23 cellular contexts compared by ENCODE assay signal in genomic region chr6:132893772-132894490, GRCh38.
DNase-seq lines count a peak whose midpoint lies in the region; ATAC-seq, FAIRE-seq and TF ChIP-seq lines count a peak whose summit lies in the region.
"Had no signal": no experiment of that assay in that cellular context is flagged by ENCODE, and none has a peak within 500 bp of the region (broad histone marks: within the 10 kb centered on the region; RNA-seq: fewer than 3 reads in every experiment).

No MANE protein-coding gene starts in this region.

- in situ Hi-C loops in GM12878 (cut with MboI) = no loop called here

- WGBS in GM12878 (ENCODE audit: insufficient coverage, insufficient replicate concordance, low lambda C conversion rate, missing lambda C conversion rate) = 53% methylated on average over 8 of the region's 8 CpGs
- WGBS in ovary, 3 donors = 76 to 84% (median 81%) methylated on average over 8 of the region's 8 CpGs

- no peaks in the 10 kb centered on the region for H3K79me2 ChIP-seq in GM12878 (ENCODE audit: control insufficient read depth, insufficient read depth, low read length)

- no peak for FAIRE-seq in GM12878 (lab: Jason Lieb, UNC)
- FAIRE-seq: D721Med, H54, HepG2 had no signal

- H3K9me3 ChIP-seq in GM12878 (replicated peaks; ENCODE audit: control insufficient read depth, insufficient read depth, low read length) (no peaks in the 10 kb centered on the region), ovary (no peaks in the 10 kb centered on the region)

- POLR2A ChIA-PET in GM12878 (lab: Charles Lee) = no interaction called here

- BruUV-seq in GM12878 (replicated peaks; lab: Mats Ljungman, UMichigan) = no TSS peak

- ATAC-seq in GM12878 = peak; percentile 27; the same call in 2 of the 3 replicates
- ATAC-seq: HepG2, PC-3 had no signal

- no peak overlapping the region for H3K27ac Mint-ChIP-seq in activated T-helper 2 cell treated with anti-CD3 and anti-CD28 coated beads, Interferon-gamma antibody, Interleukin-2, Interleukin-4, amounts not matched to agents 10 μg/mL and 5 μg/mL and 100 μg/mL, durations not matched to agents 14 hours and 24 hours and 36 hours
- H3K27ac Mint-ChIP-seq: CD8-positive, alpha-beta memory T cell had no signal

- H4K20me1 ChIP-seq in GM12878 (ENCODE audit: control insufficient read depth, insufficient read depth) = no peaks in the 10 kb centered on the region
- H4K20me1 ChIP-seq: BLaER1 treated with 17β-estradiol and CSF1 and Interleukin-3, amounts not matched to agents 10 nM and 100 nM had no signal

- CTCF ChIA-PET in GM12878 (lab: Yijun Ruan, JAX) = interaction anchor here (1.3 kb wide), 1 partner anchor 22 kb away, joined by 3 read pairs; no protein-coding TSS in a partner anchor

- H3K4me1 Mint-ChIP-seq in activated T-helper 2 cell treated with anti-CD3 and anti-CD28 coated beads, Interferon-gamma antibody, Interleukin-2, Interleukin-4, amounts not matched to agents 10 μg/mL and 5 μg/mL and 100 μg/mL, durations not matched to agents 14 hours and 24 hours and 36 hours (ENCODE audit: low read depth) = no peaks in the 10 kb centered on the region
- H3K4me1 Mint-ChIP-seq: CD8-positive, alpha-beta memory T cell had no signal

- no peaks in the 10 kb centered on the region for H3K36me3 Mint-ChIP-seq in activated T-helper 2 cell treated with anti-CD3 and anti-CD28 coated beads, Interferon-gamma antibody, Interleukin-2, Interleukin-4, amounts not matched to agents 10 μg/mL and 5 μg/mL and 100 μg/mL, durations not matched to agents 14 hours and 24 hours and 36 hours (ENCODE audit: low read depth)
- H3K36me3 Mint-ChIP-seq: CD8-positive, alpha-beta memory T cell had no signal

- intact Hi-C loops in GM12878 (cut with micrococcal nuclease; ENCODE audit: unreplicated experiment) (no loop called here), ovary (cut with DNase I) (no loop called here)
- intact Hi-C loops in activated T-helper 2 cell treated with anti-CD3 and anti-CD28 coated beads, Interferon-gamma antibody, Interleukin-2, Interleukin-4, amounts not matched to agents 10 μg/mL and 5 μg/mL and 100 μg/mL, durations not matched to agents 14 hours and 24 hours and 36 hours (cut with micrococcal nuclease) = no loop called here

- H3K4me3 ChIP-seq in HFF-Myc (replicated peaks; ENCODE audit: low read depth, low read length) = no peak overlapping the region
- no peak overlapping the region for H3K4me3 ChIP-seq in GM12878
- no peak overlapping the region for H3K4me3 ChIP-seq in ovary
- H3K4me3 ChIP-seq: BLaER1 treated with 17β-estradiol and CSF1 and Interleukin-3, amounts not matched to agents 10 nM and 100 nM had no signal

- SMC1A ChIA-PET in GM12878 (lab: Charles Lee; ENCODE audit: uncharacterized antibody, unreplicated experiment) = interaction anchor here (0.8 to 1.1 kb wide), 2 partner anchors 63 to 80 kb away, joined by 3 read pairs; no protein-coding TSS in a partner anchor

- no peak for TF ChIP-seq POLR2A in GM12878 (IDR thresholded peaks at IDR 0.05; ENCODE audit: low read depth, low read length)
- no peak for TF ChIP-seq POLR2A in ovary (IDR thresholded peaks at IDR 0.05)

- H2AFZ ChIP-seq in GM12878 (ENCODE audit: control insufficient read depth, low read depth, low read length) = no peak overlapping the region

- H3K4me3 Mint-ChIP-seq in activated T-helper 2 cell treated with anti-CD3 and anti-CD28 coated beads, Interferon-gamma antibody, Interleukin-2, Interleukin-4, amounts not matched to agents 10 μg/mL and 5 μg/mL and 100 μg/mL, durations not matched to agents 14 hours and 24 hours and 36 hours (ENCODE audit: low read depth) = no peak overlapping the region
- H3K4me3 Mint-ChIP-seq: CD8-positive, alpha-beta memory T cell had no signal

- no peaks in the 10 kb centered on the region for H3K36me3 ChIP-seq in GM12878 (ENCODE audit: control insufficient read depth in 2 of 2, insufficient read depth in 2 of 2, low read length in 1 of 2)
- H3K36me3 ChIP-seq in ovary = no peaks in the 10 kb centered on the region
- H3K36me3 ChIP-seq: BLaER1 treated with 17β-estradiol and CSF1 and Interleukin-3, amounts not matched to agents 10 nM and 100 nM had no signal

- H3K27me3 ChIP-seq in GM12878 (replicated peaks in 1 of 2; ENCODE audit: control insufficient read depth in 2 of 2, insufficient read depth in 2 of 2, low read length in 1 of 2) (no peaks in the 10 kb centered on the region), ovary (no peaks in the 10 kb centered on the region)
- H3K27me3 ChIP-seq: BLaER1 treated with 17β-estradiol and CSF1 and Interleukin-3, amounts not matched to agents 10 nM and 100 nM had no signal

- H3K9me3 Mint-ChIP-seq in activated T-helper 2 cell treated with anti-CD3 and anti-CD28 coated beads, Interferon-gamma antibody, Interleukin-2, Interleukin-4, amounts not matched to agents 10 μg/mL and 5 μg/mL and 100 μg/mL, durations not matched to agents 14 hours and 24 hours and 36 hours = no peaks in the 10 kb centered on the region
- H3K9me3 Mint-ChIP-seq: CD8-positive, alpha-beta memory T cell had no signal

- DNase-seq in HFF-Myc (ENCODE audit: extremely low read depth, low read depth) = peak; percentile 2
- DNase-seq in NCI-H526 treated with DMSO at 0.1 percent for 48 hours (lab: John Stamatoyannopoulos, UW) = peak; percentile 82
- no peak for DNase-seq in GM12878 (ENCODE audit: low read depth, low spot score)
- no peak for DNase-seq in activated T-helper 2 cell treated with anti-CD3 and anti-CD28 coated beads, Interferon-gamma antibody, Interleukin-2, Interleukin-4, amounts not matched to agents 10 μg/mL and 5 μg/mL and 100 μg/mL, durations not matched to agents 14 hours and 24 hours and 36 hours (ENCODE audit: low spot score)
- DNase-seq in HK-2 (ENCODE audit: unreplicated experiment) = no peak
- DNase-seq in A172 (ENCODE audit: low spot score) = no peak
- no peak for DNase-seq in ovary
- DNase-seq: 8988T; CD8-positive, alpha-beta memory T cell; KG1; MV-4-11; NCI-H1417 treated with DMSO at 0.1 percent for 48 hours; NCI-H187 treated with DMSO at 0.1 percent for 48 hours; NCI-H2227 treated with DMSO at 0.1 percent for 48 hours; NCI-H510A treated with DMSO at 0.1 percent for 48 hours; PC-3; SIG-M5 had no signal

- no peak overlapping the region for H3K9ac ChIP-seq in GM12878 (ENCODE audit: control insufficient read depth, insufficient read depth, low read length)
- H3K9ac ChIP-seq: BLaER1 treated with 17β-estradiol and CSF1 and Interleukin-3, amounts not matched to agents 10 nM and 100 nM had no signal

- no peak overlapping the region for H3K4me2 ChIP-seq in GM12878 (ENCODE audit: control insufficient read depth, insufficient read depth)
- H3K4me2 ChIP-seq: BLaER1 treated with 17β-estradiol and CSF1 and Interleukin-3, amounts not matched to agents 10 nM and 100 nM had no signal

- peaks cover 10% of the 10 kb centered on the region for H3K27me3 Mint-ChIP-seq in activated T-helper 2 cell treated with anti-CD3 and anti-CD28 coated beads, Interferon-gamma antibody, Interleukin-2, Interleukin-4, amounts not matched to agents 10 μg/mL and 5 μg/mL and 100 μg/mL, durations not matched to agents 14 hours and 24 hours and 36 hours (ENCODE audit: low read depth)

- H3K4me1 ChIP-seq in GM12878 (ENCODE audit: control insufficient read depth, insufficient read depth, low read length) = no peaks in the 10 kb centered on the region
- H3K4me1 ChIP-seq in ovary (ENCODE audit: insufficient read depth) = no peaks in the 10 kb centered on the region
- H3K4me1 ChIP-seq: BLaER1 treated with 17β-estradiol and CSF1 and Interleukin-3, amounts not matched to agents 10 nM and 100 nM had no signal

- no peak for TF ChIP-seq CTCF in 22Rv1 (IDR thresholded peaks at IDR 0.05)
- TF ChIP-seq CTCF in HFF-Myc (IDR thresholded peaks at IDR 0.05; ENCODE audit: low read depth, low read length, missing control alignments) = no peak
- no peak for TF ChIP-seq CTCF in GM12878 (IDR thresholded peaks at IDR 0.05 in 2 of 3, conservative IDR thresholded peaks at IDR 0.05 in 1 of 3; ENCODE audit: control insufficient read depth in 2 of 3, extremely low read depth in 1 of 3, insufficient read depth in 1 of 3, low read depth in 3 of 3, low read length in 3 of 3)
- no peak for TF ChIP-seq CTCF in ovary (IDR thresholded peaks at IDR 0.05)

- TF ChIP-seq EP300 in GM12878 (IDR thresholded peaks at IDR 0.05; ENCODE audit: borderline replicate concordance in 1 of 2, control insufficient read depth in 1 of 2, low read depth in 2 of 2, low read length in 2 of 2) = no peak
- TF ChIP-seq EP300 in ovary (IDR thresholded peaks at IDR 0.05) = no peak

- RAD21 ChIA-PET in GM12878 (lab: Charles Lee; ENCODE audit: unreplicated experiment) = no interaction called here

- H3K27ac ChIP-seq in 22Rv1 (peak overlapping the region; percentile 64), GM12878 (ENCODE audit: control insufficient read depth, insufficient read depth) (no peak overlapping the region), ovary (no peak overlapping the region)
- H3K27ac ChIP-seq: BLaER1 treated with 17β-estradiol and CSF1 and Interleukin-3, amounts not matched to agents 10 nM and 100 nM; RWPE1 had no signal

- no peak for TF ChIP-seq RAD21 in GM12878 (IDR thresholded peaks at IDR 0.05; ENCODE audit: insufficient read depth, low read depth, low read length)

TF ChIP-seq in GM12878, 131 proteins besides CTCF, POLR2A, EP300 and RAD21:
- TF ChIP-seq DPF2 (IDR thresholded peaks at IDR 0.05) (no peak), PML (IDR thresholded peaks at IDR 0.05; ENCODE audit: low read length) (no peak), SREBF1 (IDR thresholded peaks at IDR 0.05; ENCODE audit: low read length) (no peak), MYB (IDR thresholded peaks at IDR 0.05; ENCODE audit: borderline replicate concordance, low read depth, low read length) (no peak), ELK1 (IDR thresholded peaks at IDR 0.05; ENCODE audit: low read depth, low read length) (no peak)

Comparison
In these comparisons a context has a peak if more than half of its experiments do, and no peak if none do; other contexts are left out.
1. DNase-seq: peak in HFF-Myc (single experiment) and NCI-H526 treated with DMSO at 0.1 percent for 48 hours (single experiment); none in GM12878 (single experiment), activated T-helper 2 cell treated with anti-CD3 and anti-CD28 coated beads, Interferon-gamma antibody, Interleukin-2, Interleukin-4, amounts not matched to agents 10 μg/mL and 5 μg/mL and 100 μg/mL, durations not matched to agents 14 hours and 24 hours and 36 hours (single experiment), HK-2 (single experiment), A172 (single experiment) and ovary (0 of 5).